In genomic region chr9:132411091-132411508, GRCh38 we compare ENCODE assay signal across 8 cellular contexts. TPM values are rescaled to one million over a fixed set of nuclear protein-coding genes. Genes with fewer than 3 reads are reported as not detected.
DNase-seq lines count a peak whose midpoint lies in the region; ATAC-seq and TF ChIP-seq lines count a peak whose summit lies in the region.

No MANE protein-coding gene starts in this region.

- no peaks in the 10 kb centered on the region for H3K36me3 Mint-ChIP-seq in natural killer cell

- H3K4me1 ChIP-seq in HEK293 (ENCODE audit: control insufficient read depth, insufficient read depth, low read length) (no peaks in the 10 kb centered on the region), testis (peaks cover 24% of the 10 kb centered on the region)

- H3K4me1 Mint-ChIP-seq in natural killer cell, result peaks cover 20% of the 10 kb centered on the region in 2 donors

- H3K9me3 Mint-ChIP-seq in natural killer cell, result no peaks in the 10 kb centered on the region

- TF ChIP-seq CTCF in BJ (IDR thresholded peaks at IDR 0.05; ENCODE audit: insufficient read depth, low read depth, low read length) (peak; percentile 55), HEK293 (tag by site-specific recombination; IDR thresholded peaks at IDR 0.05) (peak; percentile 91), epithelial cell of proximal tubule (conservative IDR thresholded peaks at IDR 0.05; ENCODE audit: low read depth, low read length) (peak; percentile 69), natural killer cell (IDR thresholded peaks at IDR 0.05) (peak; percentile 85), testis (IDR thresholded peaks at IDR 0.05) (peak; percentile 40 to 61 (median 47))

- H3K9me3 ChIP-seq in HEK293 (ENCODE audit: control insufficient read depth, insufficient read depth, low read depth, low read length) (no peaks in the 10 kb centered on the region), testis (no peaks in the 10 kb centered on the region)

- no peak overlapping the region for H3K27ac Mint-ChIP-seq in natural killer cell

- H3K4me3 Mint-ChIP-seq in natural killer cell, result peak overlapping the region; percentile 66

- H3K27me3 Mint-ChIP-seq in natural killer cell (ENCODE audit: low read depth in 2 of 2), result peaks cover 46 to 53% of the 10 kb centered on the region in 2 donors

- H3K4me3 ChIP-seq in BJ (ENCODE audit: low read depth, low read length) (no peak overlapping the region), HEK293 (ENCODE audit: low read depth, low read length) (no peak overlapping the region), epithelial cell of proximal tubule (ENCODE audit: low read depth, low read length) (peak overlapping the region; percentile 16), testis (peak overlapping the region; percentile 48 to 70)

- POLR2A ChIA-PET in BJ (lab: Charles Lee), result no interaction called here
- POLR2A ChIA-PET in HEK293 (lab: Yijun Ruan, JAX), result no interaction called here

- H3K36me3 ChIP-seq in BJ (ENCODE audit: control insufficient read depth, insufficient read depth, low read length) (no peaks in the 10 kb centered on the region), HEK293 (ENCODE audit: control insufficient read depth in 2 of 2, insufficient read depth in 1 of 2, low read length in 2 of 2) (no peaks in the 10 kb centered on the region), testis (ENCODE audit: low read depth, missing control alignments) (no peaks in the 10 kb centered on the region)

- CTCF ChIA-PET in BJ (lab: Yijun Ruan, JAX) (interaction anchor here (0.9 to 1.9 kb wide), 3 partner anchors 12 to 612 kb away, joined by 3 to 6 read pairs (median 4); no protein-coding TSS in a partner anchor), HEK293 (lab: Yijun Ruan, JAX) (interaction anchor here (0.6 to 1.8 kb wide), 10 partner anchors 11 to 490 kb away, joined by 3 to 9 read pairs (median 4); no protein-coding TSS in a partner anchor)

- no peak for DNase-seq in BJ (ENCODE audit: low read depth)
- DNase-seq in NCI-H345 treated with DMSO at 0.1 percent for 48 hours (lab: John Stamatoyannopoulos, UW; ENCODE audit: unreplicated experiment), result peak; percentile 80
- peak; percentile 64 for DNase-seq in activated CD8-positive, alpha-beta memory T cell treated with anti-CD3 and anti-CD28 coated beads, Interleukin-2, amount 50 U/mL, for 4 hours
- no peak for DNase-seq in epithelial cell of proximal tubule (ENCODE audit: low read depth)
- peak; percentile 54 for DNase-seq in natural killer cell
- DNase-seq in testis, result peak; percentile 59
- no peak for DNase-seq in HCEC 1CT

- peaks cover 33% of the 10 kb centered on the region for H3K27me3 ChIP-seq in BJ (ENCODE audit: control insufficient read depth, insufficient read depth, low read length)
- no peaks in the 10 kb centered on the region for H3K27me3 ChIP-seq in testis

- WGBS in testis, 2 donors, result 9 to 10% methylated on average over 20 of the region's 20 CpGs

- no peak for TF ChIP-seq POLR2A in testis (IDR thresholded peaks at IDR 0.05)

- ATAC-seq in natural killer cell, result peak; percentile 55 to 62 (median 59)

- H3K27ac ChIP-seq in HEK293 (ENCODE audit: extremely low read depth, low read depth, low read length) (no peak overlapping the region), testis (no peak overlapping the region)

- intact Hi-C loops in natural killer cell (cut with micrococcal nuclease) (loop anchor here (1.0 to 10.0 kb wide), 4 partner anchors 76 to 264 kb away; partner anchors contain the start of gene GTF3C4), testis (cut with DNase I; ENCODE audit: low total_unique reads) (no loop called here)

TF ChIP-seq in HEK293, 187 proteins besides CTCF, POLR2A, EP300 and RAD21 (continues in another document):
- TF ChIP-seq ZBTB7A (tag by site-specific recombination; IDR thresholded peaks at IDR 0.05; ENCODE audit: low read depth) (no peak), ZNF394 (tag by site-specific recombination; IDR thresholded peaks at IDR 0.05; ENCODE audit: borderline replicate concordance) (no peak), ZNF23 (tag by site-specific recombination; IDR thresholded peaks at IDR 0.05; ENCODE audit: borderline replicate concordance) (no peak), ZNF214 (tag by site-specific recombination; IDR thresholded peaks at IDR 0.05; ENCODE audit: borderline replicate concordance) (no peak), ZNF302 (tag by site-specific recombination; IDR thresholded peaks at IDR 0.05; ENCODE audit: low read depth) (no peak), ATF2 (tag by site-specific recombination; IDR thresholded peaks at IDR 0.05; ENCODE audit: low read depth) (no peak), ZNF558 (tag by site-specific recombination; IDR thresholded peaks at IDR 0.05) (no peak), ZBTB20 (tag by site-specific recombination; IDR thresholded peaks at IDR 0.05) (no peak), SP7 (tag by site-specific recombination; IDR thresholded peaks at IDR 0.05) (no peak), GLI2 (tag by site-specific recombination; IDR thresholded peaks at IDR 0.05; ENCODE audit: borderline replicate concordance, low read depth) (no peak), ZNF366 (tag by site-specific recombination; conservative IDR thresholded peaks at IDR 0.05) (no peak), ZNF791 (tag by site-specific recombination; IDR thresholded peaks at IDR 0.05) (no peak)
- TF ChIP-seq, protein P1, sequence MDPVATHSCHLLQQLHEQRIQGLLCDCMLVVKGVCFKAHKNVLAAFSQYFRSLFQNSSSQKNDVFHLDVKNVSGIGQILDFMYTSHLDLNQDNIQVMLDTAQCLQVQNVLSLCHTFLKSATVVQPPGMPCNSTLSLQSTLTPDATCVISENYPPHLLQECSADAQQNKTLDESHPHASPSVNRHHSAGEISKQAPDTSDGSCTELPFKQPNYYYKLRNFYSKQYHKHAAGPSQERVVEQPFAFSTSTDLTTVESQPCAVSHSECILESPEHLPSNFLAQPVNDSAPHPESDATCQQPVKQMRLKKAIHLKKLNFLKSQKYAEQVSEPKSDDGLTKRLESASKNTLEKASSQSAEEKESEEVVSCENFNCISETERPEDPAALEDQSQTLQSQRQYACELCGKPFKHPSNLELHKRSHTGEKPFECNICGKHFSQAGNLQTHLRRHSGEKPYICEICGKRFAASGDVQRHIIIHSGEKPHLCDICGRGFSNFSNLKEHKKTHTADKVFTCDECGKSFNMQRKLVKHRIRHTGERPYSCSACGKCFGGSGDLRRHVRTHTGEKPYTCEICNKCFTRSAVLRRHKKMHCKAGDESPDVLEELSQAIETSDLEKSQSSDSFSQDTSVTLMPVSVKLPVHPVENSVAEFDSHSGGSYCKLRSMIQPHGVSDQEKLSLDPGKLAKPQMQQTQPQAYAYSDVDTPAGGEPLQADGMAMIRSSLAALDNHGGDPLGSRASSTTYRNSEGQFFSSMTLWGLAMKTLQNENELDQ (tag by site-specific recombination; IDR thresholded peaks at IDR 0.05; ENCODE audit: low read depth), result no peak
- TF ChIP-seq, protein P2, sequence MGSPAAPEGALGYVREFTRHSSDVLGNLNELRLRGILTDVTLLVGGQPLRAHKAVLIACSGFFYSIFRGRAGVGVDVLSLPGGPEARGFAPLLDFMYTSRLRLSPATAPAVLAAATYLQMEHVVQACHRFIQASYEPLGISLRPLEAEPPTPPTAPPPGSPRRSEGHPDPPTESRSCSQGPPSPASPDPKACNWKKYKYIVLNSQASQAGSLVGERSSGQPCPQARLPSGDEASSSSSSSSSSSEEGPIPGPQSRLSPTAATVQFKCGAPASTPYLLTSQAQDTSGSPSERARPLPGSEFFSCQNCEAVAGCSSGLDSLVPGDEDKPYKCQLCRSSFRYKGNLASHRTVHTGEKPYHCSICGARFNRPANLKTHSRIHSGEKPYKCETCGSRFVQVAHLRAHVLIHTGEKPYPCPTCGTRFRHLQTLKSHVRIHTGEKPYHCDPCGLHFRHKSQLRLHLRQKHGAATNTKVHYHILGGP (tag by site-specific recombination; IDR thresholded peaks at IDR 0.05), result no peak

RNA-seq across cellular contexts. Expression of gene CFAP77, which starts 1.1 kb away (rescaled TPM):
- polyA plus RNA-seq in BJ (2011; rRNA removed), result not detected in 2 replicates
- not detected in 2 replicates for polyA minus RNA-seq in BJ (2011; rRNA and poly(A)+ RNA removed)
- not detected in 2 replicates for total RNA-seq in epithelial cell of proximal tubule
- not detected for total RNA-seq in natural killer cell
- total RNA-seq in testis, result 10 to 100 TPM; 13.6 to 20.9 TPM
- 36.2 TPM for polyA plus RNA-seq in testis (ENCODE audit: insufficient read depth, low read depth, low replicate concordance)

RNA-seq across cellular contexts. Expression of gene TTF1, which starts 4.5 kb away (rescaled TPM):
- polyA plus RNA-seq in BJ (2011; rRNA removed) (5.9 and 9.2 TPM in 2 replicates), testis (ENCODE audit: insufficient read depth, low read depth, low replicate concordance) (19.4 TPM)
- 1.0 and 1.5 TPM in 2 replicates for polyA minus RNA-seq in BJ (2011; rRNA and poly(A)+ RNA removed)
- total RNA-seq in epithelial cell of proximal tubule (16.3 and 29.8 TPM in 2 replicates), natural killer cell (10 to 100 TPM; 11.2 to 14.5 (median 12.9) TPM), testis (10 to 100 TPM; 15.4 to 19.2 TPM)

RNA-seq across cellular contexts. Expression of gene SETX, which starts 56.3 kb away (rescaled TPM):
- polyA plus RNA-seq in BJ (2011; rRNA removed) (15.3 and 24.4 TPM in 2 replicates), testis (ENCODE audit: insufficient read depth, low read depth, low replicate concordance) (74.1 TPM)
- 42.7 and 43.8 TPM in 2 replicates for polyA minus RNA-seq in BJ (2011; rRNA and poly(A)+ RNA removed)
- total RNA-seq in epithelial cell of proximal tubule (24.9 and 34.7 TPM in 2 replicates), natural killer cell (100 to 1,000 TPM in 1 of 3 donors, 10 to 100 TPM in 2; 85.3 to 109 (median 97.7) TPM), testis (100 to 1,000 TPM; 109 to 157 TPM)

Comparison
In these comparisons a context has a peak if more than half of its experiments do, and no peak if none do; other contexts are left out.
1. DNase-seq: peak in NCI-H345 treated with DMSO at 0.1 percent for 48 hours (single experiment), activated CD8-positive, alpha-beta memory T cell treated with anti-CD3 and anti-CD28 coated beads, Interleukin-2, amount 50 U/mL, for 4 hours (single experiment), natural killer cell (single experiment) and testis (single experiment); none in BJ (single experiment), epithelial cell of proximal tubule (single experiment) and HCEC 1CT (single experiment).
2. H3K4me3 ChIP-seq: peak in epithelial cell of proximal tubule (single experiment) and testis (2 of 2); none in BJ (single experiment) and HEK293 (single experiment).
3. RNA of gene CFAP77, which starts 1.1 kb away (total RNA-seq): 13.6 to 20.9 TPM in testis; not detected in epithelial cell of proximal tubule and not detected in natural killer cell; every median in the first group is over 10 times any median in the second.
4. Peak in every context shown above with its lines, with median percentiles within 50 percentile points of each other: CTCF ChIP-seq.